Comparison of ENCODE assay signal across 8 cellular contexts in genomic region chr4:145481164-145481941, GRCh38.
A peak's percentile ranks its signal among the peaks of the same experiment; 100 is the strongest.
DNase-seq lines count a peak whose midpoint lies in the region; ATAC-seq, FAIRE-seq and TF ChIP-seq lines count a peak whose summit lies in the region.

TSS of gene SMAD1 (plus strand) at chr4:145481853. CDS start at chr4:145514614, 32,761 bp downstream.

- H3K36me3 ChIP-seq in ES-I3 (ENCODE audit: insufficient read depth, low read length) = no peaks in the 10 kb centered on the region
- no peaks in the 10 kb centered on the region for H3K36me3 ChIP-seq in KOPT-K1 (ENCODE audit: insufficient read depth, low read length)
- H3K36me3 ChIP-seq in brain microvascular endothelial cell (replicated peaks) = no peaks in the 10 kb centered on the region
- H3K36me3 ChIP-seq in iPS DF 6.9 (ENCODE audit: control insufficient read depth, insufficient read depth, low read length) = no peaks in the 10 kb centered on the region

- peak within 1 kb of the TSS; percentile 87 for H3K9ac ChIP-seq in ES-I3 (ENCODE audit: low read depth, low read length)

- ATAC-seq in GM21786 (IDR thresholded peaks at IDR 0.05; ENCODE audit: unreplicated experiment) (peak; percentile 49), SK-N-SH treated with all-trans-retinoic acid at 6 μM for 48 hours (peak; percentile 90)

- H3K4me3 ChIP-seq in brain microvascular endothelial cell (ENCODE audit: low read depth, low read length) (peak within 1 kb of the TSS; percentile 70), iPS DF 6.9 (ENCODE audit: low read length) (peak within 1 kb of the TSS; percentile 89)

- H3K27ac ChIP-seq in KOPT-K1 (ENCODE audit: low read depth, low read length, poor library complexity, severe bottlenecking) = peak within 1 kb of the TSS; percentile 73
- peak within 1 kb of the TSS; percentile 61 for H3K27ac ChIP-seq in brain microvascular endothelial cell
- H3K27ac ChIP-seq in iPS DF 6.9 (ENCODE audit: low read length) = no peak within 1 kb of the TSS

- H3K27me3 ChIP-seq in brain microvascular endothelial cell (replicated peaks) (no peaks in the 10 kb centered on the region), iPS DF 6.9 (ENCODE audit: control insufficient read depth, insufficient read depth, low read length) (no peaks in the 10 kb centered on the region)

- no peak for FAIRE-seq in D721Med (lab: Jason Lieb, UNC)

- no peaks in the 10 kb centered on the region for H3K9me3 ChIP-seq in ES-I3 (ENCODE audit: control insufficient read depth, insufficient read depth, low read length)
- no peaks in the 10 kb centered on the region for H3K9me3 ChIP-seq in KOPT-K1 (ENCODE audit: insufficient read depth, low read length, poor library complexity, severe bottlenecking)
- H3K9me3 ChIP-seq in iPS DF 6.9 (ENCODE audit: control insufficient read depth, insufficient read depth, low read length) = no peaks in the 10 kb centered on the region

- TF ChIP-seq CTCF in brain microvascular endothelial cell (IDR thresholded peaks at IDR 0.05; ENCODE audit: low read depth, low read length, missing control alignments) (no peak), D721Med (IDR thresholded peaks at IDR 0.05; ENCODE audit: insufficient read depth, missing control alignments) (no peak)

- H3K4me1 ChIP-seq in ES-I3 (ENCODE audit: insufficient read depth, low read length) (peaks cover 4% of the 10 kb centered on the region; the same call in 1 of the 2 replicates), iPS DF 6.9 (ENCODE audit: control insufficient read depth, insufficient read depth, low read length) (no peaks in the 10 kb centered on the region; the same call in 1 of the 2 replicates)

- DNase-seq in brain microvascular endothelial cell = peak; percentile 76
- peak; percentile 16 for DNase-seq in iPS DF 6.9 (ENCODE audit: low read depth, low spot score)
- DNase-seq in retina = peak; percentile 92
- DNase-seq in D721Med (ENCODE audit: insufficient read length, low spot score) = no peak

- in situ Hi-C loops in brain microvascular endothelial cell (cut with HindIII; ENCODE audit: low pct_ligation_motif_present, low sequenced_read_pairs) = no loop called here

- WGBS in iPS DF 6.9 (ENCODE audit: insufficient coverage, insufficient read length) = no CpG with 5 or more reads among the region's 65 CpGs

TF ChIP-seq in SK-N-SH treated with all-trans-retinoic acid at 6 μM for 48 hours, 23 proteins besides CTCF, POLR2A, EP300 and RAD21:
- TF ChIP-seq BACH2 (CRISPR knock-in tag; IDR thresholded peaks at IDR 0.05; ENCODE audit: borderline replicate concordance) (no peak), ZC3H10 (CRISPR knock-in tag; IDR thresholded peaks at IDR 0.05) (no peak), CSDC2 (CRISPR knock-in tag; IDR thresholded peaks at IDR 0.05) (no peak), CSRNP3 (CRISPR knock-in tag; IDR thresholded peaks at IDR 0.05) (no peak), OSR1 (CRISPR knock-in tag; IDR thresholded peaks at IDR 0.05) (no peak), ZFP3 (CRISPR knock-in tag; IDR thresholded peaks at IDR 0.05) (no peak), ISL1 (CRISPR knock-in tag; IDR thresholded peaks at IDR 0.05) (no peak), PPARA (CRISPR knock-in tag; IDR thresholded peaks at IDR 0.05; ENCODE audit: borderline replicate concordance) (no peak), ESRRG (CRISPR knock-in tag; IDR thresholded peaks at IDR 0.05) (no peak), ARNTL (CRISPR knock-in tag; IDR thresholded peaks at IDR 0.05; ENCODE audit: borderline replicate concordance, low read depth) (no peak), ZNF70 (CRISPR knock-in tag; IDR thresholded peaks at IDR 0.05) (no peak), GLIS3 (CRISPR knock-in tag; IDR thresholded peaks at IDR 0.05) (no peak), ZNF8 (CRISPR knock-in tag; IDR thresholded peaks at IDR 0.05) (no peak), RARB (CRISPR knock-in tag; IDR thresholded peaks at IDR 0.05) (no peak), TOX (CRISPR knock-in tag; IDR thresholded peaks at IDR 0.05; ENCODE audit: borderline replicate concordance) (no peak)
- TF ChIP-seq, protein P1, sequence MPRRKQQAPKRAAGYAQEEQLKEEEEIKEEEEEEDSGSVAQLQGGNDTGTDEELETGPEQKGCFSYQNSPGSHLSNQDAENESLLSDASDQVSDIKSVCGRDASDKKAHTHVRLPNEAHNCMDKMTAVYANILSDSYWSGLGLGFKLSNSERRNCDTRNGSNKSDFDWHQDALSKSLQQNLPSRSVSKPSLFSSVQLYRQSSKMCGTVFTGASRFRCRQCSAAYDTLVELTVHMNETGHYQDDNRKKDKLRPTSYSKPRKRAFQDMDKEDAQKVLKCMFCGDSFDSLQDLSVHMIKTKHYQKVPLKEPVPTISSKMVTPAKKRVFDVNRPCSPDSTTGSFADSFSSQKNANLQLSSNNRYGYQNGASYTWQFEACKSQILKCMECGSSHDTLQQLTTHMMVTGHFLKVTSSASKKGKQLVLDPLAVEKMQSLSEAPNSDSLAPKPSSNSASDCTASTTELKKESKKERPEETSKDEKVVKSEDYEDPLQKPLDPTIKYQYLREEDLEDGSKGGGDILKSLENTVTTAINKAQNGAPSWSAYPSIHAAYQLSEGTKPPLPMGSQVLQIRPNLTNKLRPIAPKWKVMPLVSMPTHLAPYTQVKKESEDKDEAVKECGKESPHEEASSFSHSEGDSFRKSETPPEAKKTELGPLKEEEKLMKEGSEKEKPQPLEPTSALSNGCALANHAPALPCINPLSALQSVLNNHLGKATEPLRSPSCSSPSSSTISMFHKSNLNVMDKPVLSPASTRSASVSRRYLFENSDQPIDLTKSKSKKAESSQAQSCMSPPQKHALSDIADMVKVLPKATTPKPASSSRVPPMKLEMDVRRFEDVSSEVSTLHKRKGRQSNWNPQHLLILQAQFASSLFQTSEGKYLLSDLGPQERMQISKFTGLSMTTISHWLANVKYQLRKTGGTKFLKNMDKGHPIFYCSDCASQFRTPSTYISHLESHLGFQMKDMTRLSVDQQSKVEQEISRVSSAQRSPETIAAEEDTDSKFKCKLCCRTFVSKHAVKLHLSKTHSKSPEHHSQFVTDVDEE (CRISPR knock-in tag; IDR thresholded peaks at IDR 0.05) = no peak
- TF ChIP-seq, protein P2, sequence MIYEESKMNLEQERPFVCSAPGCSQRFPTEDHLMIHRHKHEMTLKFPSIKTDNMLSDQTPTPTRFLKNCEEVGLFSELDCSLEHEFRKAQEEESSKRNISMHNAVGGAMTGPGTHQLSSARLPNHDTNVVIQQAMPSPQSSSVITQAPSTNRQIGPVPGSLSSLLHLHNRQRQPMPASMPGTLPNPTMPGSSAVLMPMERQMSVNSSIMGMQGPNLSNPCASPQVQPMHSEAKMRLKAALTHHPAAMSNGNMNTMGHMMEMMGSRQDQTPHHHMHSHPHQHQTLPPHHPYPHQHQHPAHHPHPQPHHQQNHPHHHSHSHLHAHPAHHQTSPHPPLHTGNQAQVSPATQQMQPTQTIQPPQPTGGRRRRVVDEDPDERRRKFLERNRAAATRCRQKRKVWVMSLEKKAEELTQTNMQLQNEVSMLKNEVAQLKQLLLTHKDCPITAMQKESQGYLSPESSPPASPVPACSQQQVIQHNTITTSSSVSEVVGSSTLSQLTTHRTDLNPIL (CRISPR knock-in tag; IDR thresholded peaks at IDR 0.05; ENCODE audit: low read depth) = no peak
- TF ChIP-seq, protein P3, sequence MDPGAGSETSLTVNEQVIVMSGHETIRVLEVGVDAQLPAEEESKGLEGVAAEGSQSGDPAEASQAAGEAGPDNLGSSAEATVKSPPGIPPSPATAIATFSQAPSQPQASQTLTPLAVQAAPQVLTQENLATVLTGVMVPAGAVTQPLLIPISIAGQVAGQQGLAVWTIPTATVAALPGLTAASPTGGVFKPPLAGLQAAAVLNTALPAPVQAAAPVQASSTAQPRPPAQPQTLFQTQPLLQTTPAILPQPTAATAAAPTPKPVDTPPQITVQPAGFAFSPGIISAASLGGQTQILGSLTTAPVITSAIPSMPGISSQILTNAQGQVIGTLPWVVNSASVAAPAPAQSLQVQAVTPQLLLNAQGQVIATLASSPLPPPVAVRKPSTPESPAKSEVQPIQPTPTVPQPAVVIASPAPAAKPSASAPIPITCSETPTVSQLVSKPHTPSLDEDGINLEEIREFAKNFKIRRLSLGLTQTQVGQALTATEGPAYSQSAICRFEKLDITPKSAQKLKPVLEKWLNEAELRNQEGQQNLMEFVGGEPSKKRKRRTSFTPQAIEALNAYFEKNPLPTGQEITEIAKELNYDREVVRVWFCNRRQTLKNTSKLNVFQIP (CRISPR knock-in tag; IDR thresholded peaks at IDR 0.05; ENCODE audit: borderline replicate concordance, low read depth) = no peak
